ENCODE assay signal across 8 cellular contexts in genomic region chr19:38596057-38596981, GRCh38. TPM values are rescaled to one million over a fixed set of nuclear protein-coding genes. Genes with fewer than 3 reads are reported as not detected.
DNase-seq lines count a peak whose midpoint lies in the region; ATAC-seq, FAIRE-seq and TF ChIP-seq lines count a peak whose summit lies in the region.

No MANE protein-coding gene starts in this region.

- CTCF ChIA-PET in HepG2 (lab: Yijun Ruan, JAX; ENCODE audit: low intra/inter-chr PET ratio, low total read pairs), result no interaction called here

- H3K4me1 Mint-ChIP-seq in activated naive CD8-positive, alpha-beta T cell treated with anti-CD3 and anti-CD28 coated beads, Interleukin-2, amount 10 ng/mL, durations not matched to agents 7 days and 5 days, result peaks cover 8% of the 10 kb centered on the region

- H3K9me3 ChIP-seq in HepG2 (ENCODE audit: low read length) (no peaks in the 10 kb centered on the region), uterus (no peaks in the 10 kb centered on the region)

- H3K4me1 ChIP-seq in HepG2 (ENCODE audit: insufficient read depth, low read length), result 0 out of 2 replicates have a peak, but pooled peaks cover 7% of the 10 kb centered on the region
- no peaks in the 10 kb centered on the region for H3K4me1 ChIP-seq in uterus

- TF ChIP-seq EP300 in HepG2 (IDR thresholded peaks at IDR 0.05; ENCODE audit: low read depth in 2 of 2, low read length in 2 of 2) (no peak), HepG2 (CRISPR knock-in tag; IDR thresholded peaks at IDR 0.05; ENCODE audit: borderline replicate concordance) (no peak)

- intact Hi-C loops in HepG2 (cut with micrococcal nuclease; ENCODE audit: unreplicated experiment), result no loop called here
- intact Hi-C loops in uterus (cut with DNase I; ENCODE audit: low total_unique reads), result no loop called here

- H3K27ac ChIP-seq in HepG2 (ENCODE audit: extremely low read length, insufficient read depth, low read length) (no peak overlapping the region), uterus (no peak overlapping the region)

- H3K36me3 ChIP-seq in HepG2 (replicated peaks in 1 of 2; ENCODE audit: control insufficient read depth in 1 of 2, insufficient read depth in 2 of 2, low read length in 2 of 2) (no peaks in the 10 kb centered on the region), uterus (no peaks in the 10 kb centered on the region)

- no peaks in the 10 kb centered on the region for H3K9me3 Mint-ChIP-seq in activated naive CD8-positive, alpha-beta T cell treated with anti-CD3 and anti-CD28 coated beads, Interleukin-2, amount 10 ng/mL, durations not matched to agents 7 days and 5 days

- no TSS peak for BruUV-seq in HepG2 (replicated peaks; lab: Mats Ljungman, UMichigan)

- no peak overlapping the region for H2AFZ ChIP-seq in HepG2 (ENCODE audit: low read length)

- H3K27me3 Mint-ChIP-seq in activated naive CD8-positive, alpha-beta T cell treated with anti-CD3 and anti-CD28 coated beads, Interleukin-2, amount 10 ng/mL, durations not matched to agents 7 days and 5 days, result no peaks in the 10 kb centered on the region

- in situ Hi-C loops in HepG2 (cut with HindIII; ENCODE audit: extremely low pct_ligation_motif_present, low pct_unique_long_range_greater_than_20kb), result no loop called here

- POLR2A ChIA-PET in activated naive CD8-positive, alpha-beta T cell treated with anti-CD3 and anti-CD28 coated beads, Interleukin-2, amount 10 ng/mL, durations not matched to agents 7 days and 5 days (lab: Charles Lee), result no interaction called here
- POLR2A ChIA-PET in HepG2 (lab: Yijun Ruan, JAX), result interaction anchor here (1.7 kb wide), 1 partner anchor 23 kb away, joined by 10 read pairs; the partner anchor contains the start of gene EIF3K

- H3K9ac ChIP-seq in HepG2 (ENCODE audit: insufficient read depth, low read depth, low read length), result no peak overlapping the region

- H3K36me3 Mint-ChIP-seq in activated naive CD8-positive, alpha-beta T cell treated with anti-CD3 and anti-CD28 coated beads, Interleukin-2, amount 10 ng/mL, durations not matched to agents 7 days and 5 days, result peaks cover 44% of the 10 kb centered on the region

- TF ChIP-seq CTCF in HepG2 (CRISPR knock-in tag; IDR thresholded peaks at IDR 0.05) (no peak), uterus (IDR thresholded peaks at IDR 0.05) (no peak)

- no peak for TF ChIP-seq RAD21 in HepG2 (CRISPR knock-in tag; IDR thresholded peaks at IDR 0.05)

- H3K4me3 ChIP-seq in HepG2 (replicated peaks in 1 of 3; ENCODE audit: insufficient read depth in 1 of 3, low read depth in 2 of 3, low read length in 3 of 3), result peak overlapping the region in 2 of 3 experiments; percentile 28 to 63; a peak in 3 of 6 replicates
- no peak overlapping the region for H3K4me3 ChIP-seq in uterus

- 14% methylated on average over 33 of the region's 55 CpGs for WGBS in HepG2 (ENCODE audit: low lambda C conversion rate)

- no peak overlapping the region for H3K27ac Mint-ChIP-seq in activated naive CD8-positive, alpha-beta T cell treated with anti-CD3 and anti-CD28 coated beads, Interleukin-2, amount 10 ng/mL, durations not matched to agents 7 days and 5 days

- FAIRE-seq in HepG2 (lab: Jason Lieb, UNC) (no peak), GM19239 (lab: Jason Lieb, UNC) (no peak)

- no peak for TF ChIP-seq POLR2A in HepG2 (IDR thresholded peaks at IDR 0.05; ENCODE audit: insufficient read depth in 1 of 2, low read depth in 2 of 2, low read length in 2 of 2)
- no peak for TF ChIP-seq POLR2A in uterus (IDR thresholded peaks at IDR 0.05)

- no peak for ATAC-seq in activated naive CD8-positive, alpha-beta T cell treated with anti-CD3 and anti-CD28 coated beads, Interleukin-2, amount 10 ng/mL, durations not matched to agents 7 days and 5 days (ENCODE audit: low read depth)
- ATAC-seq in HepG2 (peak; percentile 80), HG02981 (IDR thresholded peaks at IDR 0.05; ENCODE audit: unreplicated experiment) (no peak)

- DNase-seq in DMS114 treated with DMSO at 0.1 percent for 48 hours (lab: John Stamatoyannopoulos, UW; ENCODE audit: unreplicated experiment) (peak; percentile 51), NCI-H187 treated with DMSO at 0.1 percent for 48 hours (lab: John Stamatoyannopoulos, UW) (peak; percentile 6), HepG2 (ENCODE audit: low spot score) (peak; percentile 20), uterus (no peak), GM19239 (ENCODE audit: insufficient read length, low spot score) (no peak), SKM-1 (lab: John Stamatoyannopoulos, UW; ENCODE audit: unreplicated experiment) (no peak)
- peak; percentile 46 for DNase-seq in activated naive CD8-positive, alpha-beta T cell treated with anti-CD3 and anti-CD28 coated beads, Interleukin-2, amount 10 ng/mL, durations not matched to agents 7 days and 5 days

- no peak overlapping the region for H3K4me3 Mint-ChIP-seq in activated naive CD8-positive, alpha-beta T cell treated with anti-CD3 and anti-CD28 coated beads, Interleukin-2, amount 10 ng/mL, durations not matched to agents 7 days and 5 days

- H3K27me3 ChIP-seq in HepG2 (ENCODE audit: control insufficient read depth in 1 of 2, insufficient read depth in 2 of 2, low read length in 2 of 2) (no peaks in the 10 kb centered on the region; a peak in 1 of 5 replicates), uterus (no peaks in the 10 kb centered on the region)

- no peaks in the 10 kb centered on the region for H4K20me1 ChIP-seq in HepG2 (ENCODE audit: insufficient read depth, low read length)

- H3K79me2 ChIP-seq in HepG2 (ENCODE audit: insufficient read depth, low read length), result no peaks in the 10 kb centered on the region

- peak overlapping the region; percentile 70 for H3K4me2 ChIP-seq in HepG2 (ENCODE audit: low read depth, low read length)

RNA-seq across cellular contexts. Expression of gene MAP4K1, which starts 21.4 kb away (rescaled TPM):
- 100 to 1,000 TPM; 299 to 313 TPM for total RNA-seq in activated naive CD8-positive, alpha-beta T cell treated with anti-CD3 and anti-CD28 coated beads, Interleukin-2, amount 10 ng/mL, durations not matched to agents 7 days and 5 days
- total RNA-seq in HepG2 (2016; rRNA removed; fragmentation: Illumina TruSeq; extraction: Trizol) (0.89 TPM in 1 of 2 replicates, not detected in the other), uterus (1 to 10 TPM in 2 of 4 donors, under 1 TPM in 1, not detected in 1; 0.55 to 4.5 (median 3.6) TPM)
- total RNA-seq in HepG2 (2016; cell fraction: cytosol; rRNA removed; fragmentation: Illumina TruSeq; extraction: Trizol; ENCODE audit: low read depth), result not detected in 2 replicates
- 0.39 and 0.41 TPM in 2 replicates for total RNA-seq in HepG2 (2016; cell fraction: insoluble cytoplasmic fraction; rRNA removed; fragmentation: Illumina TruSeq; extraction: Trizol)
- total RNA-seq in HepG2 (2016; cell fraction: membrane; rRNA removed; fragmentation: Illumina TruSeq; extraction: Trizol), result 0.19 and 0.62 TPM in 2 replicates
- 0.60 TPM in 1 of 2 replicates, not detected in the other for total RNA-seq in HepG2 (2016; cell fraction: nucleus; rRNA removed; fragmentation: Illumina TruSeq; extraction: Trizol)
- 0.24 and 0.35 TPM in 2 replicates for polyA plus RNA-seq in HepG2 (2011; rRNA removed)
- 0.05 and 0.31 TPM in 2 replicates for polyA plus RNA-seq in HepG2 (2011; cell fraction: cytosol; rRNA removed)
- 2.1 and 2.6 TPM in 2 replicates for polyA plus RNA-seq in HepG2 (2011; cell fraction: nucleus; rRNA removed)
- polyA plus RNA-seq in HepG2 (2012), result 0.44 and 0.64 TPM in 2 replicates
- not detected in 2 replicates for polyA plus RNA-seq in HepG2 (2016; cell fraction: cytosol; fragmentation: Illumina TruSeq; extraction: Trizol; ENCODE audit: low read depth)
- 0.52 TPM in 1 of 2 replicates, not detected in the other for polyA plus RNA-seq in HepG2 (2016; cell fraction: insoluble cytoplasmic fraction; fragmentation: Illumina TruSeq; extraction: Trizol; ENCODE audit: low read depth)
- not detected in 2 replicates for polyA plus RNA-seq in HepG2 (2016; cell fraction: membrane; fragmentation: Illumina TruSeq; extraction: Trizol; ENCODE audit: low read depth)
- 1.4 and 3.1 TPM in 2 replicates for polyA plus RNA-seq in HepG2 (2016; cell fraction: nucleus; fragmentation: Illumina TruSeq; extraction: Trizol; ENCODE audit: insufficient read depth, low read depth)
- 0.91 TPM in 1 of 2 replicates, not detected in the other for polyA minus RNA-seq in HepG2 (2011; rRNA and poly(A)+ RNA removed; ENCODE audit: low replicate concordance)
- not detected in 2 replicates for polyA minus RNA-seq in HepG2 (2011; cell fraction: cytosol; rRNA and poly(A)+ RNA removed)
- not detected in 2 replicates for polyA minus RNA-seq in HepG2 (2011; cell fraction: nucleus; rRNA and poly(A)+ RNA removed)

RNA-seq across cellular contexts. Expression of gene EIF3K, which starts 22.7 kb away (rescaled TPM):
- 100 to 1,000 TPM; 307 to 308 TPM for total RNA-seq in activated naive CD8-positive, alpha-beta T cell treated with anti-CD3 and anti-CD28 coated beads, Interleukin-2, amount 10 ng/mL, durations not matched to agents 7 days and 5 days
- total RNA-seq in HepG2 (2016; rRNA removed; fragmentation: Illumina TruSeq; extraction: Trizol), result 258 and 351 TPM in 2 replicates
- 100 and 104 TPM in 2 replicates for total RNA-seq in HepG2 (2016; cell fraction: cytosol; rRNA removed; fragmentation: Illumina TruSeq; extraction: Trizol; ENCODE audit: low read depth)
- total RNA-seq in HepG2 (2016; cell fraction: insoluble cytoplasmic fraction; rRNA removed; fragmentation: Illumina TruSeq; extraction: Trizol), result 260 and 364 TPM in 2 replicates
- total RNA-seq in HepG2 (2016; cell fraction: membrane; rRNA removed; fragmentation: Illumina TruSeq; extraction: Trizol), result 174 and 175 TPM in 2 replicates
- total RNA-seq in HepG2 (2016; cell fraction: nucleus; rRNA removed; fragmentation: Illumina TruSeq; extraction: Trizol), result 92.4 TPM in 2 replicates
- polyA plus RNA-seq in HepG2 (2011; rRNA removed), result 179 and 230 TPM in 2 replicates
- 271 and 427 TPM in 2 replicates for polyA plus RNA-seq in HepG2 (2011; cell fraction: cytosol; rRNA removed)
- polyA plus RNA-seq in HepG2 (2011; cell fraction: nucleus; rRNA removed), result 210 and 224 TPM in 2 replicates
- polyA plus RNA-seq in HepG2 (2012), result 171 and 172 TPM in 2 replicates
- 106 and 109 TPM in 2 replicates for polyA plus RNA-seq in HepG2 (2016; cell fraction: cytosol; fragmentation: Illumina TruSeq; extraction: Trizol; ENCODE audit: low read depth)
- polyA plus RNA-seq in HepG2 (2016; cell fraction: insoluble cytoplasmic fraction; fragmentation: Illumina TruSeq; extraction: Trizol; ENCODE audit: low read depth), result 349 and 386 TPM in 2 replicates
- 161 and 168 TPM in 2 replicates for polyA plus RNA-seq in HepG2 (2016; cell fraction: membrane; fragmentation: Illumina TruSeq; extraction: Trizol; ENCODE audit: low read depth)
- 163 and 169 TPM in 2 replicates for polyA plus RNA-seq in HepG2 (2016; cell fraction: nucleus; fragmentation: Illumina TruSeq; extraction: Trizol; ENCODE audit: insufficient read depth, low read depth)
- polyA minus RNA-seq in HepG2 (2011; rRNA and poly(A)+ RNA removed; ENCODE audit: low replicate concordance), result 199 and 296 TPM in 2 replicates
- 94.6 and 127 TPM in 2 replicates for polyA minus RNA-seq in HepG2 (2011; cell fraction: cytosol; rRNA and poly(A)+ RNA removed)
- polyA minus RNA-seq in HepG2 (2011; cell fraction: nucleus; rRNA and poly(A)+ RNA removed), result 43.4 and 51.5 TPM in 2 replicates
- total RNA-seq in uterus, result 100 to 1,000 TPM; 211 to 441 (median 246) TPM

RNA-seq across cellular contexts. Expression of gene ACTN4, which starts 51.1 kb away (rescaled TPM):
- 100 to 1,000 TPM; 236 to 252 TPM for total RNA-seq in activated naive CD8-positive, alpha-beta T cell treated with anti-CD3 and anti-CD28 coated beads, Interleukin-2, amount 10 ng/mL, durations not matched to agents 7 days and 5 days
- total RNA-seq in HepG2 (2016; rRNA removed; fragmentation: Illumina TruSeq; extraction: Trizol) (167 and 192 TPM in 2 replicates), uterus (100 to 1,000 TPM; 259 to 844 (median 429) TPM)
- 13.8 and 15.0 TPM in 2 replicates for total RNA-seq in HepG2 (2016; cell fraction: cytosol; rRNA removed; fragmentation: Illumina TruSeq; extraction: Trizol; ENCODE audit: low read depth)
- total RNA-seq in HepG2 (2016; cell fraction: insoluble cytoplasmic fraction; rRNA removed; fragmentation: Illumina TruSeq; extraction: Trizol), result 122 and 176 TPM in 2 replicates
- 28.6 and 34.1 TPM in 2 replicates for total RNA-seq in HepG2 (2016; cell fraction: membrane; rRNA removed; fragmentation: Illumina TruSeq; extraction: Trizol)
- 148 and 165 TPM in 2 replicates for total RNA-seq in HepG2 (2016; cell fraction: nucleus; rRNA removed; fragmentation: Illumina TruSeq; extraction: Trizol)
- 171 and 223 TPM in 2 replicates for polyA plus RNA-seq in HepG2 (2011; rRNA removed)
- polyA plus RNA-seq in HepG2 (2011; cell fraction: cytosol; rRNA removed), result 82.2 and 91.7 TPM in 2 replicates
- 437 and 620 TPM in 2 replicates for polyA plus RNA-seq in HepG2 (2011; cell fraction: nucleus; rRNA removed)
- polyA plus RNA-seq in HepG2 (2012), result 222 and 260 TPM in 2 replicates
- polyA plus RNA-seq in HepG2 (2016; cell fraction: cytosol; fragmentation: Illumina TruSeq; extraction: Trizol; ENCODE audit: low read depth), result 5.8 and 8.5 TPM in 2 replicates
- polyA plus RNA-seq in HepG2 (2016; cell fraction: insoluble cytoplasmic fraction; fragmentation: Illumina TruSeq; extraction: Trizol; ENCODE audit: low read depth), result 192 and 256 TPM in 2 replicates
- polyA plus RNA-seq in HepG2 (2016; cell fraction: membrane; fragmentation: Illumina TruSeq; extraction: Trizol; ENCODE audit: low read depth), result 20.9 and 27.6 TPM in 2 replicates
- polyA plus RNA-seq in HepG2 (2016; cell fraction: nucleus; fragmentation: Illumina TruSeq; extraction: Trizol; ENCODE audit: insufficient read depth, low read depth), result 435 and 441 TPM in 2 replicates
- polyA minus RNA-seq in HepG2 (2011; rRNA and poly(A)+ RNA removed; ENCODE audit: low replicate concordance), result 172 and 192 TPM in 2 replicates
- 86.2 and 95.5 TPM in 2 replicates for polyA minus RNA-seq in HepG2 (2011; cell fraction: cytosol; rRNA and poly(A)+ RNA removed)
- polyA minus RNA-seq in HepG2 (2011; cell fraction: nucleus; rRNA and poly(A)+ RNA removed), result 73.1 and 75.2 TPM in 2 replicates

Comparison
In these comparisons a context has a peak if more than half of its experiments do, and no peak if none do; other contexts are left out.
1. DNase-seq: peak in DMS114 treated with DMSO at 0.1 percent for 48 hours (single experiment), NCI-H187 treated with DMSO at 0.1 percent for 48 hours (single experiment), activated naive CD8-positive, alpha-beta T cell treated with anti-CD3 and anti-CD28 coated beads, Interleukin-2, amount 10 ng/mL, durations not matched to agents 7 days and 5 days (single experiment) and HepG2 (single experiment); none in uterus (0 of 2), GM19239 (single experiment) and SKM-1 (single experiment).
2. H3K4me3 ChIP-seq: peak in HepG2 (2 of 3); none in uterus (0 of 2).
3. RNA of gene MAP4K1, which starts 21.4 kb away (total RNA-seq): 299 to 313 TPM in activated naive CD8-positive, alpha-beta T cell treated with anti-CD3 and anti-CD28 coated beads, Interleukin-2, amount 10 ng/mL, durations not matched to agents 7 days and 5 days; 0.55 to 4.5 TPM in uterus and 0.19 to 0.89 TPM in HepG2; every median in the first group is over 10 times any median in the second.